In the genomic region with DNA sequence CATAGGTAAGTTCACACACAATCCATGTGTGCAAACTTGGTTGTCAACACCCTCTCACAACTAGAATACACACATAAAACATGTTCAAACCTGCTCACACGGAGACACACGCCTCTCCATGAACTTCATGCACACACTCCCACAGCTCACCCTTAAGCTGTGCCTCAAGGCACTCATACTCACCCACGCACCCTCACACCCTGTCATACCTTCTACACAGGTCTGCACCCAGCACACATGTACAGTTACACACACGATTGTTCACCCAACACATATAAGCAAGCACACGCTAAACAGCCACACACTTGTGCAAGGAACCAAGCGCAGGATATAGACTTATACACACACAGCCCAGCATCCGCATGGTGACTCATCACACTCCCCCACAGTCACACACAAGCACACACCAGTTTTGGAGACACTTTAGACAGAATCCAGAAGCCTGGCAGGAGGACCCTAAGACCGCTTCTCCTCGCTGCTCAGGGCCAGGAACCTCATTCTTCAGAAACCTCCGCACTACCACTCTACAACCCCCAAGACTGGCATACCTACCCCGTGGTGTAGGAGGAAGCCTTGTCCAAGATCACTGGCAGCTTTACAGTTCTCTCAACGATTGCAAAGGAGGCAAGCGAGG, we compare ENCODE assay signal across 16 cellular contexts. TPM values are rescaled to one million over a fixed set of nuclear protein-coding genes. Genes with fewer than 3 reads are reported as not detected.
A peak's percentile ranks its signal among the peaks of the same experiment; 100 is the strongest.
DNase-seq lines count a peak whose midpoint lies in the region; ATAC-seq and TF ChIP-seq lines count a peak whose summit lies in the region.
"Had no signal": no experiment of that assay in that cellular context is flagged by ENCODE, and none has a peak within 500 bp of the region (broad histone marks: within the 10 kb centered on the region; RNA-seq: fewer than 3 reads in every experiment).

No MANE protein-coding gene starts in this region.

- no peak overlapping the region for H3K27ac Mint-ChIP-seq in naive thymus-derived CD4-positive, alpha-beta T cell
- H3K27ac Mint-ChIP-seq: CD4-positive, CD25-positive, alpha-beta regulatory T cell had no signal

- no peaks in the 10 kb centered on the region for H3K9me3 ChIP-seq in naive thymus-derived CD4-positive, alpha-beta T cell (ENCODE audit: control insufficient read depth in 2 of 3, low read length in 3 of 3)
- peaks cover 4% of the 10 kb centered on the region for H3K9me3 ChIP-seq in upper lobe of right lung

- intact Hi-C loops in naive thymus-derived CD4-positive, alpha-beta T cell (cut with micrococcal nuclease), result no loop called here
- intact Hi-C loops in posterior vena cava (cut with DNase I), result no loop called here
- intact Hi-C loops in upper lobe of right lung (cut with DNase I), result no loop called here

- peak; percentile 50 for DNase-seq in Ammon's horn (ENCODE audit: low spot score)
- DNase-seq in RPMI7951 (ENCODE audit: low read depth), result peak; percentile 11
- no peak for DNase-seq in naive thymus-derived CD4-positive, alpha-beta T cell
- peak; percentile 43 for DNase-seq in posterior vena cava (ENCODE audit: low spot score)
- DNase-seq in upper lobe of right lung, result no peak
- DNase-seq in ureter (ENCODE audit: low spot score), result no peak
- DNase-seq: AML-193; Calu3; CD4-positive, CD25-positive, alpha-beta regulatory T cell; DMS 273 treated with DMSO at 0.1 percent for 48 hours; HCEC 1CT had no signal

- H3K27ac ChIP-seq in naive thymus-derived CD4-positive, alpha-beta T cell (ENCODE audit: low read depth, low read length), result no peak overlapping the region
- H3K27ac ChIP-seq in upper lobe of right lung, result no peak overlapping the region
- H3K27ac ChIP-seq: 22Rv1; BLaER1 treated with 17β-estradiol and CSF1 and Interleukin-3, amounts not matched to agents 10 nM and 100 nM had no signal

- H3K4me3 ChIP-seq in naive thymus-derived CD4-positive, alpha-beta T cell (ENCODE audit: low read length), result no peak overlapping the region
- H3K4me3 ChIP-seq in upper lobe of right lung, result no peak overlapping the region
- H3K4me3 ChIP-seq: BLaER1 treated with 17β-estradiol and CSF1 and Interleukin-3, amounts not matched to agents 10 nM and 100 nM; GM12878 had no signal

- H3K4me1 Mint-ChIP-seq in naive thymus-derived CD4-positive, alpha-beta T cell, result no peaks in the 10 kb centered on the region
- H3K4me1 Mint-ChIP-seq: CD4-positive, CD25-positive, alpha-beta regulatory T cell had no signal

- H3K36me3 Mint-ChIP-seq in naive thymus-derived CD4-positive, alpha-beta T cell, result peaks cover 0 to 4% (median 0%) of the 10 kb centered on the region in 5 donors

- peak; percentile 20 for ATAC-seq in naive thymus-derived CD4-positive, alpha-beta T cell
- ATAC-seq in HG03378 (IDR thresholded peaks at IDR 0.05; ENCODE audit: unreplicated experiment), result no peak
- ATAC-seq in upper lobe of right lung, result no peak
- ATAC-seq in HG02973 (IDR thresholded peaks at IDR 0.05; ENCODE audit: unreplicated experiment), result no peak
- ATAC-seq: GM12878 had no signal

- POLR2A ChIA-PET in naive thymus-derived CD4-positive, alpha-beta T cell (lab: Charles Lee), result no interaction called here

- no peak overlapping the region for H3K4me3 Mint-ChIP-seq in naive thymus-derived CD4-positive, alpha-beta T cell
- H3K4me3 Mint-ChIP-seq: CD4-positive, CD25-positive, alpha-beta regulatory T cell had no signal

- no peaks in the 10 kb centered on the region for H3K4me1 ChIP-seq in naive thymus-derived CD4-positive, alpha-beta T cell (ENCODE audit: control insufficient read depth in 2 of 2, insufficient read depth in 2 of 2, low read length in 2 of 2)
- H3K4me1 ChIP-seq in upper lobe of right lung, result no peaks in the 10 kb centered on the region

- CTCF ChIA-PET in naive thymus-derived CD4-positive, alpha-beta T cell (lab: Charles Lee), result no interaction called here

- TF ChIP-seq CTCF in upper lobe of right lung (IDR thresholded peaks at IDR 0.05), result no peak

- H3K27me3 ChIP-seq in naive thymus-derived CD4-positive, alpha-beta T cell (ENCODE audit: control insufficient read depth in 2 of 2, insufficient read depth in 2 of 2, low read length in 2 of 2), result no peaks in the 10 kb centered on the region
- H3K27me3 ChIP-seq in upper lobe of right lung, result no peaks in the 10 kb centered on the region
- H3K27me3 ChIP-seq: BLaER1 treated with 17β-estradiol and CSF1 and Interleukin-3, amounts not matched to agents 10 nM and 100 nM had no signal

- no peaks in the 10 kb centered on the region for H3K36me3 ChIP-seq in naive thymus-derived CD4-positive, alpha-beta T cell (ENCODE audit: control insufficient read depth in 2 of 3, insufficient read depth in 3 of 3, low read length in 3 of 3)
- no peaks in the 10 kb centered on the region for H3K36me3 ChIP-seq in upper lobe of right lung
- H3K36me3 ChIP-seq: BLaER1 treated with 17β-estradiol and CSF1 and Interleukin-3, amounts not matched to agents 10 nM and 100 nM had no signal

- H3K27me3 Mint-ChIP-seq in naive thymus-derived CD4-positive, alpha-beta T cell, result peaks cover 4 to 17% (median 11%) of the 10 kb centered on the region in 5 donors

- peaks cover 0 to 9% (median 4%) of the 10 kb centered on the region in 11 donors for H3K9me3 Mint-ChIP-seq in naive thymus-derived CD4-positive, alpha-beta T cell

RNA-seq across cellular contexts. Expression of a gene that starts 58.7 kb away (rescaled TPM):
- 4.6 and 7.3 TPM in 2 replicates for total RNA-seq in RPMI7951 (2014; rRNA removed; shearing (Covaris generic))
- total RNA-seq in naive thymus-derived CD4-positive, alpha-beta T cell, result 100 to 1,000 TPM in 2 of 5 experiments, 10 to 100 TPM in 3; 35.0 to 122 (median 46.7) TPM
- polyA plus RNA-seq in naive thymus-derived CD4-positive, alpha-beta T cell, result 1 to 10 TPM; 4.4 to 4.7 TPM
- 10 to 100 TPM in 1 of 2 donors, 1 to 10 TPM in 1; 7.7 to 18.4 TPM for total RNA-seq in posterior vena cava
- 22.9 TPM for total RNA-seq in upper lobe of right lung
- total RNA-seq in ureter, result 56.6 TPM

Comparison
In these comparisons a context has a peak if more than half of its experiments do, and no peak if none do; other contexts are left out.
1. DNase-seq: peak in Ammon's horn (single experiment), RPMI7951 (single experiment) and posterior vena cava (single experiment); none in naive thymus-derived CD4-positive, alpha-beta T cell (0 of 9), upper lobe of right lung (single experiment) and ureter (single experiment).